In the genomic region with DNA sequence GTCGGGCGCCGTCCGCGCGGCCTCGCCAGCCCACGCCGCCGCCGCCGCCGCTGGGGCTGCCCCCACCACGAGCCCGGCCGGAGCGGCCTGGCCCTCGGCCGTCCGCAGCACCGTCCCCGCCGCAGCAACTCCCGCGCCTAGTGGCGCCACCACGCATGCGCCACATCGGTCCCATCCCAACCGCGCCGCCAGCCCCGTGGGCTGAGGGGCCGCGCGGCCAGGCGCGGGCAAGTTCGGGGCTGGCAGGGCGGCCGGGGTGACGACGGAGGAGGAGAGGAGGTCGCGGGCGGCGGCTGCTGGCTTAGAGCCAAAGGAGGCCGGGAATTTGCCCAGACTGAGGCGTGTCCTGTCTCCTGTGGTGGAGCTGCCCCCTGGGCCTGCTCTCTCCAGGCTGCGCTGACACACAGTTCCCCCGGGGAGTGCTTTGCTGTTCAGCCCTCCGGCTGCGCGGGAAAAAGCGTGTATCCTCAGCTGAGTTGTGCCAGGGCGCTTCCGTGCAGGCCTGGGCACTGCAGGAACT, we compare ENCODE assay signal across 1 cellular context.
A peak's percentile ranks its signal among the peaks of the same experiment; 100 is the strongest.
TF ChIP-seq lines count a peak whose summit lies in the region.

A gene (minus strand): TSS at position 298 of the 520 bp plus-strand sequence. CDS start 132 bp downstream, at position 166.

TF ChIP-seq in WTC11, 78 proteins besides CTCF, POLR2A, EP300 and RAD21 (continued from another document):
- TF ChIP-seq ZNF263 (CRISPR knock-in tag; IDR thresholded peaks at IDR 0.05; ENCODE audit: low read depth) = 0 out of 2 replicates have a peak, but pooled peaks have one; percentile 0
- TF ChIP-seq, protein P1, sequence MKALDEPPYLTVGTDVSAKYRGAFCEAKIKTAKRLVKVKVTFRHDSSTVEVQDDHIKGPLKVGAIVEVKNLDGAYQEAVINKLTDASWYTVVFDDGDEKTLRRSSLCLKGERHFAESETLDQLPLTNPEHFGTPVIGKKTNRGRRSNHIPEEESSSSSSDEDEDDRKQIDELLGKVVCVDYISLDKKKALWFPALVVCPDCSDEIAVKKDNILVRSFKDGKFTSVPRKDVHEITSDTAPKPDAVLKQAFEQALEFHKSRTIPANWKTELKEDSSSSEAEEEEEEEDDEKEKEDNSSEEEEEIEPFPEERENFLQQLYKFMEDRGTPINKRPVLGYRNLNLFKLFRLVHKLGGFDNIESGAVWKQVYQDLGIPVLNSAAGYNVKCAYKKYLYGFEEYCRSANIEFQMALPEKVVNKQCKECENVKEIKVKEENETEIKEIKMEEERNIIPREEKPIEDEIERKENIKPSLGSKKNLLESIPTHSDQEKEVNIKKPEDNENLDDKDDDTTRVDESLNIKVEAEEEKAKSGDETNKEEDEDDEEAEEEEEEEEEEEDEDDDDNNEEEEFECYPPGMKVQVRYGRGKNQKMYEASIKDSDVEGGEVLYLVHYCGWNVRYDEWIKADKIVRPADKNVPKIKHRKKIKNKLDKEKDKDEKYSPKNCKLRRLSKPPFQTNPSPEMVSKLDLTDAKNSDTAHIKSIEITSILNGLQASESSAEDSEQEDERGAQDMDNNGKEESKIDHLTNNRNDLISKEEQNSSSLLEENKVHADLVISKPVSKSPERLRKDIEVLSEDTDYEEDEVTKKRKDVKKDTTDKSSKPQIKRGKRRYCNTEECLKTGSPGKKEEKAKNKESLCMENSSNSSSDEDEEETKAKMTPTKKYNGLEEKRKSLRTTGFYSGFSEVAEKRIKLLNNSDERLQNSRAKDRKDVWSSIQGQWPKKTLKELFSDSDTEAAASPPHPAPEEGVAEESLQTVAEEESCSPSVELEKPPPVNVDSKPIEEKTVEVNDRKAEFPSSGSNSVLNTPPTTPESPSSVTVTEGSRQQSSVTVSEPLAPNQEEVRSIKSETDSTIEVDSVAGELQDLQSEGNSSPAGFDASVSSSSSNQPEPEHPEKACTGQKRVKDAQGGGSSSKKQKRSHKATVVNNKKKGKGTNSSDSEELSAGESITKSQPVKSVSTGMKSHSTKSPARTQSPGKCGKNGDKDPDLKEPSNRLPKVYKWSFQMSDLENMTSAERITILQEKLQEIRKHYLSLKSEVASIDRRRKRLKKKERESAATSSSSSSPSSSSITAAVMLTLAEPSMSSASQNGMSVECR (CRISPR knock-in tag; IDR thresholded peaks at IDR 0.05; ENCODE audit: borderline replicate concordance) = 0 out of 2 replicates have a peak, but pooled peaks have one; percentile 79
- TF ChIP-seq IRF2 (CRISPR knock-in tag; IDR thresholded peaks at IDR 0.05; ENCODE audit: borderline replicate concordance, low read depth) = 0 out of 2 replicates have a peak, but pooled peaks have one; percentile 46
- peak; percentile 41; the same call in 1 of the 2 replicates for TF ChIP-seq SMAD4 (CRISPR knock-in tag; IDR thresholded peaks at IDR 0.05)
- TF ChIP-seq, protein P2, sequence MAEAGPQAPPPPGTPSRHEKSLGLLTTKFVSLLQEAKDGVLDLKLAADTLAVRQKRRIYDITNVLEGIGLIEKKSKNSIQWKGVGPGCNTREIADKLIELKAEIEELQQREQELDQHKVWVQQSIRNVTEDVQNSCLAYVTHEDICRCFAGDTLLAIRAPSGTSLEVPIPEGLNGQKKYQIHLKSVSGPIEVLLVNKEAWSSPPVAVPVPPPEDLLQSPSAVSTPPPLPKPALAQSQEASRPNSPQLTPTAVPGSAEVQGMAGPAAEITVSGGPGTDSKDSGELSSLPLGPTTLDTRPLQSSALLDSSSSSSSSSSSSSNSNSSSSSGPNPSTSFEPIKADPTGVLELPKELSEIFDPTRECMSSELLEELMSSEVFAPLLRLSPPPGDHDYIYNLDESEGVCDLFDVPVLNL (CRISPR knock-in tag; IDR thresholded peaks at IDR 0.05; ENCODE audit: borderline replicate concordance, low read depth) = peak; percentile 68; the same call in 1 of the 2 replicates
- 0 out of 2 replicates have a peak, but pooled peaks have one; percentile 25 for TF ChIP-seq CREM (CRISPR knock-in tag; IDR thresholded peaks at IDR 0.05)
- TF ChIP-seq, protein P3, sequence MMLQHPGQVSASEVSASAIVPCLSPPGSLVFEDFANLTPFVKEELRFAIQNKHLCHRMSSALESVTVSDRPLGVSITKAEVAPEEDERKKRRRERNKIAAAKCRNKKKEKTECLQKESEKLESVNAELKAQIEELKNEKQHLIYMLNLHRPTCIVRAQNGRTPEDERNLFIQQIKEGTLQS (CRISPR knock-in tag; conservative IDR thresholded peaks at IDR 0.05) = no peak
- peak; percentile 94 for TF ChIP-seq ZNF423 (CRISPR knock-in tag; IDR thresholded peaks at IDR 0.05)
- TF ChIP-seq ETV6 (CRISPR knock-in tag; IDR thresholded peaks at IDR 0.05) = no peak
- 0 out of 2 replicates have a peak, but pooled peaks have one; percentile 40 for TF ChIP-seq NR2C2 (CRISPR knock-in tag; IDR thresholded peaks at IDR 0.05)
